In genomic region chr3:123583563-123583962, GRCh38 we compare ENCODE assay signal across 11 cellular contexts. TPM values are rescaled to one million over a fixed set of nuclear protein-coding genes. Genes with fewer than 3 reads are reported as not detected.
DNase-seq lines count a peak whose midpoint lies in the region; ATAC-seq and TF ChIP-seq lines count a peak whose summit lies in the region.
"Had no signal": no experiment of that assay in that cellular context is flagged by ENCODE, and none has a peak within 500 bp of the region (broad histone marks: within the 10 kb centered on the region; RNA-seq: fewer than 3 reads in every experiment).

No MANE protein-coding gene starts in this region.

- peaks cover 29% of the 10 kb centered on the region for H3K4me1 Mint-ChIP-seq in activated naive CD8-positive, alpha-beta T cell (ENCODE audit: low read depth)
- peaks cover 20% of the 10 kb centered on the region for H3K4me1 Mint-ChIP-seq in activated naive CD8-positive, alpha-beta T cell treated with anti-CD3 and anti-CD28 coated beads, Interleukin-2, amount 50 U/mL, for 24 hours

- intact Hi-C loops in tibial artery (cut with DNase I; ENCODE audit: low total_unique reads) = no loop called here

- H3K27me3 Mint-ChIP-seq in activated naive CD8-positive, alpha-beta T cell = no peaks in the 10 kb centered on the region
- no peaks in the 10 kb centered on the region for H3K27me3 Mint-ChIP-seq in activated naive CD8-positive, alpha-beta T cell treated with anti-CD3 and anti-CD28 coated beads, Interleukin-2, amount 50 U/mL, for 24 hours
- H3K27me3 Mint-ChIP-seq: stimulated activated memory B cell treated with anti-CD40 and anti-IgM and Interleukin-4, amounts not matched to agents 10 μg/mL and 1 μg/mL and 100 μg/mL, for 72 hours had no signal

- peaks cover 5 to 22% (median 14%) of the 10 kb centered on the region in 3 donors for H3K36me3 ChIP-seq in tibial artery

- H3K36me3 Mint-ChIP-seq in activated naive CD8-positive, alpha-beta T cell = peaks cover 12% of the 10 kb centered on the region
- H3K36me3 Mint-ChIP-seq in activated naive CD8-positive, alpha-beta T cell treated with anti-CD3 and anti-CD28 coated beads, Interleukin-2, amount 50 U/mL, for 24 hours (ENCODE audit: low read depth) = peaks cover 28% of the 10 kb centered on the region

- no peaks in the 10 kb centered on the region for H3K9me3 Mint-ChIP-seq in activated naive CD8-positive, alpha-beta T cell (ENCODE audit: low read depth)
- no peaks in the 10 kb centered on the region for H3K9me3 Mint-ChIP-seq in activated naive CD8-positive, alpha-beta T cell treated with anti-CD3 and anti-CD28 coated beads, Interleukin-2, amount 50 U/mL, for 24 hours
- H3K9me3 Mint-ChIP-seq: stimulated activated memory B cell treated with anti-CD40 and anti-IgM and Interleukin-4, amounts not matched to agents 10 μg/mL and 1 μg/mL and 100 μg/mL, for 72 hours had no signal

- H3K4me1 ChIP-seq in foreskin keratinocyte = peaks cover 27% of the 10 kb centered on the region
- peaks cover 0 to 19% (median 8%) of the 10 kb centered on the region in 4 donors for H3K4me1 ChIP-seq in tibial artery

- DNase-seq in activated naive CD8-positive, alpha-beta T cell treated with anti-CD3 and anti-CD28 coated beads, Interleukin-2, amount 50 U/mL, for 24 hours = no peak
- no peak for DNase-seq in foreskin keratinocyte
- no peak for DNase-seq in tibial artery
- DNase-seq in NCI-H774 (lab: John Stamatoyannopoulos, UW) = no peak
- DNase-seq in NCI-H2107 treated with DMSO at 0.1 percent for 48 hours (lab: John Stamatoyannopoulos, UW; ENCODE audit: unreplicated experiment) = no peak
- DNase-seq: activated CD4-positive, alpha-beta T cell treated with anti-CD3 and anti-CD28 coated beads for 48 hours; mesendoderm had no signal

- no peak for TF ChIP-seq CTCF in VCaP (conservative IDR thresholded peaks at IDR 0.05)
- TF ChIP-seq CTCF in foreskin keratinocyte (conservative IDR thresholded peaks at IDR 0.05) = no peak
- TF ChIP-seq CTCF in tibial artery (IDR thresholded peaks at IDR 0.05) = no peak

- peak overlapping the region; percentile 99 to 100 for H3K4me3 ChIP-seq in tibial artery

- no peaks in the 10 kb centered on the region for H3K9me3 ChIP-seq in tibial artery

- no peak overlapping the region for H3K27ac Mint-ChIP-seq in activated naive CD8-positive, alpha-beta T cell
- H3K27ac Mint-ChIP-seq in activated naive CD8-positive, alpha-beta T cell treated with anti-CD3 and anti-CD28 coated beads, Interleukin-2, amount 50 U/mL, for 24 hours = no peak overlapping the region
- H3K27ac Mint-ChIP-seq: stimulated activated memory B cell treated with anti-CD40 and anti-IgM and Interleukin-4, amounts not matched to agents 10 μg/mL and 1 μg/mL and 100 μg/mL, for 72 hours had no signal

- H3K4me3 Mint-ChIP-seq in activated naive CD8-positive, alpha-beta T cell = peak overlapping the region; percentile 93
- no peak overlapping the region for H3K4me3 Mint-ChIP-seq in activated naive CD8-positive, alpha-beta T cell treated with anti-CD3 and anti-CD28 coated beads, Interleukin-2, amount 50 U/mL, for 24 hours
- H3K4me3 Mint-ChIP-seq: stimulated activated memory B cell treated with anti-CD40 and anti-IgM and Interleukin-4, amounts not matched to agents 10 μg/mL and 1 μg/mL and 100 μg/mL, for 72 hours had no signal

- no peaks in the 10 kb centered on the region for H3K27me3 ChIP-seq in foreskin keratinocyte
- no peaks in the 10 kb centered on the region for H3K27me3 ChIP-seq in tibial artery

- H3K27ac ChIP-seq in VCaP = peak overlapping the region; percentile 98
- peak overlapping the region; percentile 35 for H3K27ac ChIP-seq in foreskin keratinocyte
- H3K27ac ChIP-seq in tibial artery = no peak overlapping the region

- ATAC-seq in activated naive CD8-positive, alpha-beta T cell treated with anti-CD3 and anti-CD28 coated beads, Interleukin-2, amount 50 U/mL, for 24 hours = no peak
- no peak for ATAC-seq in foreskin keratinocyte
- ATAC-seq in GM21717 (IDR thresholded peaks at IDR 0.05; ENCODE audit: unreplicated experiment) = no peak

RNA-seq across cellular contexts. Expression of gene HACD2, which starts 1.3 kb away (rescaled TPM):
- 61.6 and 69.3 TPM in 2 replicates for total RNA-seq in foreskin keratinocyte
- 21.3 and 22.9 TPM in 2 replicates for polyA plus RNA-seq in foreskin keratinocyte

Comparison
In these comparisons a context has a peak if more than half of its experiments do, and no peak if none do; other contexts are left out.
1. H3K27ac ChIP-seq: peak in VCaP (single experiment) and foreskin keratinocyte (single experiment); none in tibial artery (0 of 2).